In the genomic region with DNA sequence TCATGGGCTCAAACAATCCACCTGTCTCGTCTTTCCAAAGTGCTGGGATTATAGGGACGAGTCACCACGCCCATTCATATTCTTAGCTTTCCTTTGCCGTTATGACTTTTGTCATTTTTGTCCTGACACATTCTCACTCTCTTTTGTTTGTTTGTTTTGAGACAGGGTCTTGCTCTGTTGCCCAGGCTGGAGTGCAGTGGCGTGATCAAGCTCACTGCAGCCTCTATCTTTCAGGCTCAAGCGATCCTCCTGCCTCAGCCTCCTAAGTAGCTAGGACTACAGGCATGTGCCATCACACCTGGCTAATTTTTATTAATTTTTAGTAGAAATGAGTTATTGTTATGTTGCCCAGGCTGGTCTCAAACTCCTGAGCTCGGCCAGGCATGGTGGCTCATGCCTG, we compare ENCODE assay signal across 2 cellular contexts.
TF ChIP-seq lines count a peak whose summit lies in the region.

No MANE protein-coding gene starts in this region.

TF ChIP-seq in HepG2, 621 proteins besides CTCF, POLR2A, EP300 and RAD21:
- no peak for TF ChIP-seq HNRNPLL (IDR thresholded peaks at IDR 0.05; ENCODE audit: low read depth, low read length, poor library complexity, severe bottlenecking)
- no peak for TF ChIP-seq FLYWCH1 (CRISPR knock-in tag; IDR thresholded peaks at IDR 0.05)
- TF ChIP-seq ZNF121 (CRISPR knock-in tag; IDR thresholded peaks at IDR 0.05): peak; percentile 87
- no peak for TF ChIP-seq CBX2 (IDR thresholded peaks at IDR 0.05; ENCODE audit: low read depth, low read length)
- no peak for TF ChIP-seq CBX2 (CRISPR knock-in tag; IDR thresholded peaks at IDR 0.05; ENCODE audit: low read depth)
- TF ChIP-seq RNF2 (conservative IDR thresholded peaks at IDR 0.05; ENCODE audit: low read depth): no peak
- TF ChIP-seq, protein P1, sequence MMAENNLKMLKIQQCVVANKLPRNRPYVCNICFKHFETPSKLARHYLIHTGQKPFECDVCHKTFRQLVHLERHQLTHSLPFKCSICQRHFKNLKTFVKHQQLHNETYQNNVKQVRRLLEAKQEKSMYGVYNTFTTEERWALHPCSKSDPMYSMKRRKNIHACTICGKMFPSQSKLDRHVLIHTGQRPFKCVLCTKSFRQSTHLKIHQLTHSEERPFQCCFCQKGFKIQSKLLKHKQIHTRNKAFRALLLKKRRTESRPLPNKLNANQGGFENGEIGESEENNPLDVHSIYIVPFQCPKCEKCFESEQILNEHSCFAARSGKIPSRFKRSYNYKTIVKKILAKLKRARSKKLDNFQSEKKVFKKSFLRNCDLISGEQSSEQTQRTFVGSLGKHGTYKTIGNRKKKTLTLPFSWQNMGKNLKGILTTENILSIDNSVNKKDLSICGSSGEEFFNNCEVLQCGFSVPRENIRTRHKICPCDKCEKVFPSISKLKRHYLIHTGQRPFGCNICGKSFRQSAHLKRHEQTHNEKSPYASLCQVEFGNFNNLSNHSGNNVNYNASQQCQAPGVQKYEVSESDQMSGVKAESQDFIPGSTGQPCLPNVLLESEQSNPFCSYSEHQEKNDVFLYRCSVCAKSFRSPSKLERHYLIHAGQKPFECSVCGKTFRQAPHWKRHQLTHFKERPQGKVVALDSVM (CRISPR knock-in tag; IDR thresholded peaks at IDR 0.05): peak; percentile 82
- no peak for TF ChIP-seq HOXA7 (CRISPR knock-in tag; IDR thresholded peaks at IDR 0.05)
- TF ChIP-seq CBX5 (CRISPR knock-in tag; IDR thresholded peaks at IDR 0.05; ENCODE audit: borderline replicate concordance): no peak
- TF ChIP-seq NFE2L2 (IDR thresholded peaks at IDR 0.05; ENCODE audit: low read length): no peak
- no peak for TF ChIP-seq NBN (conservative IDR thresholded peaks at IDR 0.05)
- TF ChIP-seq, protein P2, sequence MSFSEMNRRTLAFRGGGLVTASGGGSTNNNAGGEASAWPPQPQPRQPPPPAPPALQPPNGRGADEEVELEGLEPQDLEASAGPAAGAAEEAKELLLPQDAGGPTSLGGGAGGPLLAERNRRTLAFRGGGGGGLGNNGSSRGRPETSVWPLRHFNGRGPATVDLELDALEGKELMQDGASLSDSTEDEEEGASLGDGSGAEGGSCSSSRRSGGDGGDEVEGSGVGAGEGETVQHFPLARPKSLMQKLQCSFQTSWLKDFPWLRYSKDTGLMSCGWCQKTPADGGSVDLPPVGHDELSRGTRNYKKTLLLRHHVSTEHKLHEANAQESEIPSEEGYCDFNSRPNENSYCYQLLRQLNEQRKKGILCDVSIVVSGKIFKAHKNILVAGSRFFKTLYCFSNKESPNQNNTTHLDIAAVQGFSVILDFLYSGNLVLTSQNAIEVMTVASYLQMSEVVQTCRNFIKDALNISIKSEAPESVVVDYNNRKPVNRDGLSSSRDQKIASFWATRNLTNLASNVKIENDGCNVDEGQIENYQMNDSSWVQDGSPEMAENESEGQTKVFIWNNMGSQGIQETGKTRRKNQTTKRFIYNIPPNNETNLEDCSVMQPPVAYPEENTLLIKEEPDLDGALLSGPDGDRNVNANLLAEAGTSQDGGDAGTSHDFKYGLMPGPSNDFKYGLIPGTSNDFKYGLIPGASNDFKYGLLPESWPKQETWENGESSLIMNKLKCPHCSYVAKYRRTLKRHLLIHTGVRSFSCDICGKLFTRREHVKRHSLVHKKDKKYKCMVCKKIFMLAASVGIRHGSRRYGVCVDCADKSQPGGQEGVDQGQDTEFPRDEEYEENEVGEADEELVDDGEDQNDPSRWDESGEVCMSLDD (CRISPR knock-in tag; IDR thresholded peaks at IDR 0.05; ENCODE audit: borderline replicate concordance): no peak
- TF ChIP-seq ZNF496 (CRISPR knock-in tag; IDR thresholded peaks at IDR 0.05; ENCODE audit: insufficient replicate concordance): no peak
- TF ChIP-seq, protein P3, sequence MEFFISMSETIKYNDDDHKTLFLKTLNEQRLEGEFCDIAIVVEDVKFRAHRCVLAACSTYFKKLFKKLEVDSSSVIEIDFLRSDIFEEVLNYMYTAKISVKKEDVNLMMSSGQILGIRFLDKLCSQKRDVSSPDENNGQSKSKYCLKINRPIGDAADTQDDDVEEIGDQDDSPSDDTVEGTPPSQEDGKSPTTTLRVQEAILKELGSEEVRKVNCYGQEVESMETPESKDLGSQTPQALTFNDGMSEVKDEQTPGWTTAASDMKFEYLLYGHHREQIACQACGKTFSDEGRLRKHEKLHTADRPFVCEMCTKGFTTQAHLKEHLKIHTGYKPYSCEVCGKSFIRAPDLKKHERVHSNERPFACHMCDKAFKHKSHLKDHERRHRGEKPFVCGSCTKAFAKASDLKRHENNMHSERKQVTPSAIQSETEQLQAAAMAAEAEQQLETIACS (CRISPR knock-in tag; IDR thresholded peaks at IDR 0.05): no peak
- no peak for TF ChIP-seq HNF4A (CRISPR knock-in tag; IDR thresholded peaks at IDR 0.05)
- no peak for TF ChIP-seq ZBTB21 (CRISPR knock-in tag; IDR thresholded peaks at IDR 0.05)
- TF ChIP-seq CHCHD3 (CRISPR knock-in tag; IDR thresholded peaks at IDR 0.05): no peak
TF ChIP-seq in HepG2: peak in this region for 2.

TF ChIP-seq in K562, 482 proteins besides CTCF, POLR2A, EP300 and RAD21:
- TF ChIP-seq ZNF121 (CRISPR knock-in tag; conservative IDR thresholded peaks at IDR 0.05): peak; percentile 80
- TF ChIP-seq ZNF785 (CRISPR knock-in tag; IDR thresholded peaks at IDR 0.05): no peak
TF ChIP-seq in K562: peak in this region for 1.
